In the genomic region with DNA sequence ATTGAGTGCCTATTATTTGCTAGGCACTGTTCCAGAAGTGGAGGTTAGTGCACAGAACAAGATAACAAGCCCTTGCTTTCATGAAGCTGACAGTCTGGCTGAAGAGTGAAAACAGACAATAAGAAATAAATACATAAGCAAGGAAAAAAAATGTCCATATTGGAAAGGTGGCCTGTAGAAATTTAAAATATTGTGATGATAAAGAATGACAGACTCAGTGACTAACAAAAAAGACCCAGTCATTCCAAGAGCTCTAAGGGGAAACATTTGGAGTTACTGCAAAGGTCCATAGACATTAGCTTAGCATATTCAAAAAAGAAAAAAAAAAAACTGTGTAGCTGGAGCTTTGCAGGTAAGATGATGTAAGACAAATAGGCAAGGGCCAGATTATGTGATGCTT, we compare ENCODE assay signal across 1 cellular context.
TF ChIP-seq lines count a peak whose summit lies in the region.

No MANE protein-coding gene starts in this region.

TF ChIP-seq in WTC11, 78 proteins besides CTCF, POLR2A, EP300 and RAD21 (continued from another document):
- TF ChIP-seq ZNF121 (CRISPR knock-in tag; IDR thresholded peaks at IDR 0.05) (no peak), KAT7 (CRISPR knock-in tag; IDR thresholded peaks at IDR 0.05; ENCODE audit: borderline replicate concordance) (no peak), ZNF317 (CRISPR knock-in tag; IDR thresholded peaks at IDR 0.05; ENCODE audit: borderline replicate concordance, low read depth) (no peak), HMGA2 (CRISPR knock-in tag; IDR thresholded peaks at IDR 0.05) (no peak), CREB1 (CRISPR knock-in tag; IDR thresholded peaks at IDR 0.05) (no peak), NR1H2 (CRISPR knock-in tag; IDR thresholded peaks at IDR 0.05) (no peak)
